Comparison of ENCODE assay signal across 14 cellular contexts in the genomic region with DNA sequence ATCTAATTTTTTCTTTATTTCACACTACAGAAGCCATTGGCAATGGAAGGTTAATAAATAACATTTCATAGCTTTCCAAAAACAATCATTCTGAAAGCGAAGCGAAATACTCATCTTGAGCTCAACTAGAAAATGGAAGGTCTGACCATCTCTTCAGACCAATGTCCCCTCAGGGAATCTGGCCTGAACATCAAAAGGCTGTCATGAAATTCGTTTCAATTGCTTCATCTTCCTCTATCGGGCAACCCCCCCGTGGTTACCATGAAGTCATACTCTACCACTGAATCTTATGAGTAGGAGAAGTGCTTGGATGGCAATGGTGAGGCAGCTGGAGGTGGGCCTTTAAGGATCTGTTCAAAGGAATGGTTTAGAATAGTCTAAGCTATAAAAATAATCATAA. TPM values are rescaled to one million over a fixed set of nuclear protein-coding genes. Genes with fewer than 3 reads are reported as not detected.
DNase-seq lines count a peak whose midpoint lies in the region; ATAC-seq and TF ChIP-seq lines count a peak whose summit lies in the region.
"Had no signal": no experiment of that assay in that cellular context is flagged by ENCODE, and none has a peak within 500 bp of the region (broad histone marks: within the 10 kb centered on the region; RNA-seq: fewer than 3 reads in every experiment).

No MANE protein-coding gene starts in this region.

- no peaks in the 10 kb centered on the region for H3K4me1 ChIP-seq in thyroid gland
- H3K4me1 ChIP-seq: psoas muscle had no signal

- TF ChIP-seq CTCF in thyroid gland (IDR thresholded peaks at IDR 0.05) (no peak), coronary artery (IDR thresholded peaks at IDR 0.05) (no peak)

- no peaks in the 10 kb centered on the region for H3K9me3 ChIP-seq in thyroid gland
- H3K9me3 ChIP-seq: psoas muscle, tibial nerve had no signal

- H3K27me3 Mint-ChIP-seq in activated T-cell treated with anti-CD3 and anti-CD28 coated beads, Interleukin-2, amount 50 U/mL, for 24 hours = no peaks in the 10 kb centered on the region
- H3K27me3 Mint-ChIP-seq in activated T-cell treated with anti-CD3 and anti-CD28 coated beads, Interleukin-2, amount 50 U/mL, for 4 hours (ENCODE audit: low read depth) = no peaks in the 10 kb centered on the region

- no peak for TF ChIP-seq POLR2A in thyroid gland (IDR thresholded peaks at IDR 0.05)

- H3K4me3 ChIP-seq in thyroid gland (replicated peaks in 1 of 3) = no peak overlapping the region
- no peak overlapping the region for H3K4me3 ChIP-seq in coronary artery
- H3K4me3 ChIP-seq: psoas muscle, tibial nerve had no signal

- no peaks in the 10 kb centered on the region for H3K27me3 ChIP-seq in thyroid gland
- H3K27me3 ChIP-seq: tibial nerve had no signal

- H3K27ac Mint-ChIP-seq in activated T-cell treated with anti-CD3 and anti-CD28 coated beads, Interleukin-2, amount 50 U/mL, for 24 hours = peak overlapping the region; percentile 99
- H3K27ac Mint-ChIP-seq in stimulated activated effector memory CD8-positive, alpha-beta T cell treated with anti-CD3 and anti-CD28 coated beads, Interleukin-12 subunit alpha, Interleukin-12 subunit beta, amount 100 ng/mL, for 72 hours = peak overlapping the region; percentile 99

- peak overlapping the region; percentile 18 for H3K4me3 Mint-ChIP-seq in activated T-cell treated with anti-CD3 and anti-CD28 coated beads, Interleukin-2, amount 50 U/mL, for 24 hours
- no peak overlapping the region for H3K4me3 Mint-ChIP-seq in activated T-cell treated with anti-CD3 and anti-CD28 coated beads, Interleukin-2, amount 50 U/mL, for 4 hours
- H3K4me3 Mint-ChIP-seq in stimulated activated effector memory CD8-positive, alpha-beta T cell treated with anti-CD3 and anti-CD28 coated beads, Interleukin-12 subunit alpha, Interleukin-12 subunit beta, amount 100 ng/mL, for 72 hours = peak overlapping the region; percentile 65

- H3K27ac ChIP-seq in thyroid gland (no peak overlapping the region), coronary artery (no peak overlapping the region)
- H3K27ac ChIP-seq: psoas muscle, tibial nerve had no signal

- H3K36me3 ChIP-seq in thyroid gland = no peaks in the 10 kb centered on the region
- H3K36me3 ChIP-seq: tibial nerve had no signal

- H3K9me3 Mint-ChIP-seq in activated T-cell treated with anti-CD3 and anti-CD28 coated beads, Interleukin-2, amount 50 U/mL, for 24 hours = peaks cover 5% of the 10 kb centered on the region
- peaks cover 13% of the 10 kb centered on the region for H3K9me3 Mint-ChIP-seq in activated T-cell treated with anti-CD3 and anti-CD28 coated beads, Interleukin-2, amount 50 U/mL, for 4 hours
- peaks cover 4% of the 10 kb centered on the region for H3K9me3 Mint-ChIP-seq in stimulated activated effector memory CD8-positive, alpha-beta T cell treated with anti-CD3 and anti-CD28 coated beads, Interleukin-12 subunit alpha, Interleukin-12 subunit beta, amount 100 ng/mL, for 72 hours

- DNase-seq in activated T-cell treated with anti-CD3 and anti-CD28 coated beads, Interleukin-2, amount 50 U/mL, for 24 hours = no peak
- no peak for DNase-seq in activated T-cell treated with anti-CD3 and anti-CD28 coated beads, Interleukin-2, amount 50 U/mL, for 4 hours
- peak; percentile 50 to 68 for DNase-seq in activated CD4-positive, alpha-beta T cell treated with anti-CD3 and anti-CD28 coated beads, Interleukin-2, amount 50 U/mL, for 48 hours
- no peak for DNase-seq in stimulated activated effector memory CD8-positive, alpha-beta T cell treated with anti-CD3 and anti-CD28 coated beads, Interleukin-12 subunit alpha, Interleukin-12 subunit beta, amount 100 ng/mL, for 72 hours (ENCODE audit: low spot score in 2 of 2)
- no peak for DNase-seq in thyroid gland
- no peak for DNase-seq in coronary artery (ENCODE audit: low spot score)
- no peak for DNase-seq in RKO (ENCODE audit: low spot score)
- DNase-seq: DND-41, H7, mesendoderm, psoas muscle had no signal

- intact Hi-C loops in thyroid gland (cut with DNase I) = no loop called here

- ATAC-seq in activated T-cell treated with anti-CD3 and anti-CD28 coated beads, Interleukin-2, amount 50 U/mL, for 4 hours = no peak
- peak; percentile 35 for ATAC-seq in HG03097 (IDR thresholded peaks at IDR 0.05; ENCODE audit: low FRiP score, unreplicated experiment)
- ATAC-seq in stimulated activated effector memory CD8-positive, alpha-beta T cell treated with anti-CD3 and anti-CD28 coated beads, Interleukin-12 subunit alpha, Interleukin-12 subunit beta, amount 100 ng/mL, for 72 hours = peak; percentile 55
- ATAC-seq: psoas muscle had no signal

- 82 to 87% methylated on average over 5 of the region's 5 CpGs for WGBS in thyroid gland, 2 donors

- H3K36me3 Mint-ChIP-seq in activated T-cell treated with anti-CD3 and anti-CD28 coated beads, Interleukin-2, amount 50 U/mL, for 24 hours (ENCODE audit: low read depth) = peaks cover 21% of the 10 kb centered on the region
- peaks cover 4% of the 10 kb centered on the region for H3K36me3 Mint-ChIP-seq in activated T-cell treated with anti-CD3 and anti-CD28 coated beads, Interleukin-2, amount 50 U/mL, for 4 hours (ENCODE audit: insufficient read depth)
- H3K36me3 Mint-ChIP-seq in stimulated activated effector memory CD8-positive, alpha-beta T cell treated with anti-CD3 and anti-CD28 coated beads, Interleukin-12 subunit alpha, Interleukin-12 subunit beta, amount 100 ng/mL, for 72 hours = peaks cover 26% of the 10 kb centered on the region

- H3K4me1 Mint-ChIP-seq in activated T-cell treated with anti-CD3 and anti-CD28 coated beads, Interleukin-2, amount 50 U/mL, for 24 hours (ENCODE audit: low read depth) = peaks cover 96% of the 10 kb centered on the region
- peaks cover 90% of the 10 kb centered on the region for H3K4me1 Mint-ChIP-seq in activated T-cell treated with anti-CD3 and anti-CD28 coated beads, Interleukin-2, amount 50 U/mL, for 4 hours (ENCODE audit: low read depth)
- H3K4me1 Mint-ChIP-seq in stimulated activated effector memory CD8-positive, alpha-beta T cell treated with anti-CD3 and anti-CD28 coated beads, Interleukin-12 subunit alpha, Interleukin-12 subunit beta, amount 100 ng/mL, for 72 hours = peaks cover 93% of the 10 kb centered on the region

RNA-seq across cellular contexts. Expression of gene CYTIP, which starts 22.9 kb away (rescaled TPM):
- total RNA-seq in activated T-cell treated with anti-CD3 and anti-CD28 coated beads, Interleukin-2, amount 50 U/mL, for 4 hours = 100 to 1,000 TPM; 183 to 207 (median 195) TPM
- 10 to 100 TPM in 1 of 4 donors, 1 to 10 TPM in 3; 3.2 to 10.6 (median 7.2) TPM for total RNA-seq in thyroid gland
- total RNA-seq: SK-MEL-5 had no signal

Comparison
In these comparisons a context has a peak if more than half of its experiments do, and no peak if none do; other contexts are left out.
1. DNase-seq: peak in activated CD4-positive, alpha-beta T cell treated with anti-CD3 and anti-CD28 coated beads, Interleukin-2, amount 50 U/mL, for 48 hours (2 of 2); none in activated T-cell treated with anti-CD3 and anti-CD28 coated beads, Interleukin-2, amount 50 U/mL, for 24 hours (single experiment), activated T-cell treated with anti-CD3 and anti-CD28 coated beads, Interleukin-2, amount 50 U/mL, for 4 hours (single experiment), stimulated activated effector memory CD8-positive, alpha-beta T cell treated with anti-CD3 and anti-CD28 coated beads, Interleukin-12 subunit alpha, Interleukin-12 subunit beta, amount 100 ng/mL, for 72 hours (0 of 2), thyroid gland (0 of 2), coronary artery (single experiment) and RKO (single experiment).
2. ATAC-seq: peak in HG03097 (single experiment) and stimulated activated effector memory CD8-positive, alpha-beta T cell treated with anti-CD3 and anti-CD28 coated beads, Interleukin-12 subunit alpha, Interleukin-12 subunit beta, amount 100 ng/mL, for 72 hours (single experiment); none in activated T-cell treated with anti-CD3 and anti-CD28 coated beads, Interleukin-2, amount 50 U/mL, for 4 hours (0 of 2).
3. RNA of gene CYTIP, which starts 22.9 kb away (total RNA-seq): 183 to 207 TPM in activated T-cell treated with anti-CD3 and anti-CD28 coated beads, Interleukin-2, amount 50 U/mL, for 4 hours; 3.2 to 10.6 TPM in thyroid gland; every median in the first group is over 10 times any median in the second.